15 cellular contexts compared by ENCODE assay signal in the genomic region with DNA sequence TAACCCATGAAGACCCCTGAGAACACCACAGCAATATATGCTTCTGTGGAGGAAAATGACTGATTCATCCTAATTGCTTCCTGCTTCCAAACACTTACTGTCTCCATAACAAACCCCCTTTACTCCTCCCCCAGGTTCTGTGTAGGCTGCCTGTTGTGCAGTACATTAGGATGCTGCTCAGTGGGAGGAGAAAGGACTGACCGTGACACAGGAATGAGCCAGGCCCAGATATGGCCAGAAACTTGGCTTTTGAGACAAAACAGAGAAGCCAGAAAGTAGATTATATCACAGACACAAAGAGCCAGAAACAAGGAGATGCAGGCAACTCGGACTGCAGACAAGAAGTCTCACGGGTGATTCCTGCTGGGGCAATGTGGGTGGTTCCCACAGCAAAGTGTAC.
DNase-seq lines count a peak whose midpoint lies in the region; ATAC-seq and TF ChIP-seq lines count a peak whose summit lies in the region.
"Had no signal": no experiment of that assay in that cellular context is flagged by ENCODE, and none has a peak within 500 bp of the region (broad histone marks: within the 10 kb centered on the region; RNA-seq: fewer than 3 reads in every experiment).

No MANE protein-coding gene starts in this region.

- H3K36me3 Mint-ChIP-seq in stimulated activated naive CD8-positive, alpha-beta T cell treated with anti-CD3 and anti-CD28 coated beads, Interleukin-15, Interleukin-2, amounts not matched to agents 100 ng/mL and 50 ng/mL, for 24 hours (ENCODE audit: low read depth), result peaks cover 8% of the 10 kb centered on the region
- H3K36me3 Mint-ChIP-seq in T-helper 17 cell (ENCODE audit: low read depth) (peaks cover 2% of the 10 kb centered on the region), type B pancreatic cell (peaks cover 5% of the 10 kb centered on the region)

- peak overlapping the region; percentile 1 for H3K27ac Mint-ChIP-seq in stimulated activated naive CD8-positive, alpha-beta T cell treated with anti-CD3 and anti-CD28 coated beads, Interleukin-15, Interleukin-2, amounts not matched to agents 100 ng/mL and 50 ng/mL, for 24 hours
- H3K27ac Mint-ChIP-seq in stimulated activated naive CD8-positive, alpha-beta T cell treated with anti-CD3 and anti-CD28 coated beads, Interleukin-15, amount 100 ng/mL, for 72 hours, result no peak overlapping the region
- no peak overlapping the region for H3K27ac Mint-ChIP-seq in T-helper 17 cell
- H3K27ac Mint-ChIP-seq in type B pancreatic cell, result peak overlapping the region; percentile 53
- H3K27ac Mint-ChIP-seq: activated CD8-positive, alpha-beta memory T cell treated with anti-CD3 and anti-CD28 coated beads, Interleukin-2, amount 10 ng/mL, durations not matched to agents 7 days and 5 days had no signal

- no peaks in the 10 kb centered on the region for H3K27me3 ChIP-seq in right atrium auricular region

- H3K4me1 ChIP-seq in right atrium auricular region, result peaks cover 0 to 23% of the 10 kb centered on the region in 2 donors

- TF ChIP-seq CTCF in type B pancreatic cell (conservative IDR thresholded peaks at IDR 0.05) (no peak), right atrium auricular region (IDR thresholded peaks at IDR 0.05) (no peak)

- H3K27me3 Mint-ChIP-seq in stimulated activated naive CD8-positive, alpha-beta T cell treated with anti-CD3 and anti-CD28 coated beads, Interleukin-15, Interleukin-2, amounts not matched to agents 100 ng/mL and 50 ng/mL, for 24 hours, result no peaks in the 10 kb centered on the region
- H3K27me3 Mint-ChIP-seq in stimulated activated naive CD8-positive, alpha-beta T cell treated with anti-CD3 and anti-CD28 coated beads, Interleukin-15, amount 100 ng/mL, for 72 hours, result no peaks in the 10 kb centered on the region
- H3K27me3 Mint-ChIP-seq in T-helper 17 cell (peaks cover 5% of the 10 kb centered on the region), type B pancreatic cell (peaks cover 30% of the 10 kb centered on the region)

- H3K9me3 ChIP-seq in T-helper 17 cell (ENCODE audit: control insufficient read depth, low read length, poor library complexity, severe bottlenecking) (no peaks in the 10 kb centered on the region), right atrium auricular region (no peaks in the 10 kb centered on the region)

- H3K4me3 ChIP-seq in right atrium auricular region, result no peak overlapping the region

- H3K36me3 ChIP-seq in right atrium auricular region, result no peaks in the 10 kb centered on the region
- H3K36me3 ChIP-seq: WERI-Rb-1 had no signal

- DNase-seq in stimulated activated naive CD8-positive, alpha-beta T cell treated with anti-CD3 and anti-CD28 coated beads, Interleukin-15, amount 100 ng/mL, for 72 hours, result no peak
- DNase-seq in T-helper 17 cell, result no peak
- DNase-seq in islet precursor cell, result peak; percentile 89
- no peak for DNase-seq in type B pancreatic cell (ENCODE audit: extremely low spot score, unreplicated experiment)
- no peak for DNase-seq in ecto neural progenitor cell (ENCODE audit: low spot score)
- no peak for DNase-seq in right atrium auricular region (ENCODE audit: low spot score)
- DNase-seq in MV-4-11 (lab: John Stamatoyannopoulos, UW), result no peak
- DNase-seq: activated CD8-positive, alpha-beta memory T cell treated with anti-CD3 and anti-CD28 coated beads, Interleukin-2, amount 10 ng/mL, durations not matched to agents 7 days and 5 days; glutamatergic neuron; NCI-H1092 treated with DMSO at 0.1 percent for 48 hours; NCI-H774; Right ventricle myocardium superior; WERI-Rb-1 had no signal

- H3K4me1 Mint-ChIP-seq in stimulated activated naive CD8-positive, alpha-beta T cell treated with anti-CD3 and anti-CD28 coated beads, Interleukin-15, Interleukin-2, amounts not matched to agents 100 ng/mL and 50 ng/mL, for 24 hours (ENCODE audit: low read depth), result peaks cover 87% of the 10 kb centered on the region
- H3K4me1 Mint-ChIP-seq in stimulated activated naive CD8-positive, alpha-beta T cell treated with anti-CD3 and anti-CD28 coated beads, Interleukin-15, amount 100 ng/mL, for 72 hours, result peaks cover 82% of the 10 kb centered on the region
- peaks cover 19% of the 10 kb centered on the region for H3K4me1 Mint-ChIP-seq in T-helper 17 cell
- H3K4me1 Mint-ChIP-seq in type B pancreatic cell (ENCODE audit: unreplicated experiment), result peaks cover 45% of the 10 kb centered on the region

- H3K4me3 Mint-ChIP-seq in stimulated activated naive CD8-positive, alpha-beta T cell treated with anti-CD3 and anti-CD28 coated beads, Interleukin-15, Interleukin-2, amounts not matched to agents 100 ng/mL and 50 ng/mL, for 24 hours, result no peak overlapping the region
- no peak overlapping the region for H3K4me3 Mint-ChIP-seq in stimulated activated naive CD8-positive, alpha-beta T cell treated with anti-CD3 and anti-CD28 coated beads, Interleukin-15, amount 100 ng/mL, for 72 hours
- H3K4me3 Mint-ChIP-seq in T-helper 17 cell, result peak overlapping the region; percentile 12
- H3K4me3 Mint-ChIP-seq in type B pancreatic cell, result no peak overlapping the region
- H3K4me3 Mint-ChIP-seq: activated CD8-positive, alpha-beta memory T cell treated with anti-CD3 and anti-CD28 coated beads, Interleukin-2, amount 10 ng/mL, durations not matched to agents 7 days and 5 days had no signal

- no peak for ATAC-seq in stimulated activated naive CD8-positive, alpha-beta T cell treated with anti-CD3 and anti-CD28 coated beads, Interleukin-15, amount 100 ng/mL, for 72 hours
- ATAC-seq in T-helper 17 cell, result no peak
- ATAC-seq: activated CD8-positive, alpha-beta memory T cell treated with anti-CD3 and anti-CD28 coated beads, Interleukin-2, amount 10 ng/mL, durations not matched to agents 7 days and 5 days; HCT116 had no signal

- H3K9me3 Mint-ChIP-seq in stimulated activated naive CD8-positive, alpha-beta T cell treated with anti-CD3 and anti-CD28 coated beads, Interleukin-15, Interleukin-2, amounts not matched to agents 100 ng/mL and 50 ng/mL, for 24 hours, result no peaks in the 10 kb centered on the region
- H3K9me3 Mint-ChIP-seq in stimulated activated naive CD8-positive, alpha-beta T cell treated with anti-CD3 and anti-CD28 coated beads, Interleukin-15, amount 100 ng/mL, for 72 hours, result no peaks in the 10 kb centered on the region
- H3K9me3 Mint-ChIP-seq in type B pancreatic cell, result no peaks in the 10 kb centered on the region

- no peak overlapping the region for H3K27ac ChIP-seq in right atrium auricular region
- H3K27ac ChIP-seq: WERI-Rb-1 had no signal

Comparison
In these comparisons a context has a peak if more than half of its experiments do, and no peak if none do; other contexts are left out.
1. H3K27ac Mint-ChIP-seq: peak in stimulated activated naive CD8-positive, alpha-beta T cell treated with anti-CD3 and anti-CD28 coated beads, Interleukin-15, Interleukin-2, amounts not matched to agents 100 ng/mL and 50 ng/mL, for 24 hours (single experiment) and type B pancreatic cell (single experiment); none in stimulated activated naive CD8-positive, alpha-beta T cell treated with anti-CD3 and anti-CD28 coated beads, Interleukin-15, amount 100 ng/mL, for 72 hours (0 of 2) and T-helper 17 cell (single experiment).